ENCODE assay signal across 9 cellular contexts in genomic region chr6:33633084-33633461, GRCh38. TPM values are rescaled to one million over a fixed set of nuclear protein-coding genes. Genes with fewer than 3 reads are reported as not detected.
A peak's percentile ranks its signal among the peaks of the same experiment; 100 is the strongest.
DNase-seq lines count a peak whose midpoint lies in the region; ATAC-seq and TF ChIP-seq lines count a peak whose summit lies in the region.
"Had no signal": no experiment of that assay in that cellular context is flagged by ENCODE, and none has a peak within 500 bp of the region (broad histone marks: within the 10 kb centered on the region; RNA-seq: fewer than 3 reads in every experiment).

No MANE protein-coding gene starts in this region.

- H3K27ac Mint-ChIP-seq in activated naive CD4-positive, alpha-beta T cell treated with anti-CD3 and anti-CD28 coated beads, Interleukin-2, amount 50 U/mL, for 24 hours, result peak overlapping the region; percentile 87
- H3K27ac Mint-ChIP-seq in activated naive CD8-positive, alpha-beta T cell treated with anti-CD3 and anti-CD28 coated beads, Interleukin-2, amount 50 U/mL, for 24 hours, result peak overlapping the region; percentile 61
- H3K27ac Mint-ChIP-seq in type B pancreatic cell, result peak overlapping the region; percentile 87

- H3K27me3 Mint-ChIP-seq in activated naive CD4-positive, alpha-beta T cell treated with anti-CD3 and anti-CD28 coated beads, Interleukin-2, amount 50 U/mL, for 24 hours, result no peaks in the 10 kb centered on the region
- H3K27me3 Mint-ChIP-seq in activated naive CD8-positive, alpha-beta T cell treated with anti-CD3 and anti-CD28 coated beads, Interleukin-2, amount 50 U/mL, for 24 hours, result no peaks in the 10 kb centered on the region
- H3K27me3 Mint-ChIP-seq in type B pancreatic cell, result peaks cover 16% of the 10 kb centered on the region

- no peak for TF ChIP-seq CTCF in left lung (IDR thresholded peaks at IDR 0.05)
- TF ChIP-seq CTCF in type B pancreatic cell (conservative IDR thresholded peaks at IDR 0.05), result no peak

- H3K27ac ChIP-seq in left lung, result peak overlapping the region; percentile 50 to 53

- no peak for DNase-seq in activated naive CD4-positive, alpha-beta T cell treated with anti-CD3 and anti-CD28 coated beads, Interleukin-2, amount 50 U/mL, for 16 hours
- DNase-seq in activated naive CD8-positive, alpha-beta T cell treated with anti-CD3 and anti-CD28 coated beads, Interleukin-2, amount 50 U/mL, for 24 hours, result no peak
- DNase-seq in left lung (no peak), type B pancreatic cell (ENCODE audit: extremely low spot score, unreplicated experiment) (no peak), epidermal melanocyte (ENCODE audit: insufficient read length, low spot score) (no peak), iPS-NIHi7 (ENCODE audit: extremely low spot score) (no peak), NCI-H82 treated with DMSO at 0.1 percent for 48 hours (lab: John Stamatoyannopoulos, UW; ENCODE audit: unreplicated experiment) (no peak)
- DNase-seq: NCI-H2081 treated with DMSO at 0.1 percent for 48 hours had no signal

- H3K36me3 ChIP-seq in left lung, result no peaks in the 10 kb centered on the region

- no peak for ATAC-seq in activated naive CD8-positive, alpha-beta T cell treated with anti-CD3 and anti-CD28 coated beads, Interleukin-2, amount 50 U/mL, for 24 hours
- ATAC-seq in left lung, result no peak

- H3K4me1 ChIP-seq in left lung, result peaks cover 18 to 48% of the 10 kb centered on the region in 2 donors

- H3K36me3 Mint-ChIP-seq in activated naive CD4-positive, alpha-beta T cell treated with anti-CD3 and anti-CD28 coated beads, Interleukin-2, amount 50 U/mL, for 24 hours, result peaks cover 5% of the 10 kb centered on the region
- H3K36me3 Mint-ChIP-seq in activated naive CD8-positive, alpha-beta T cell treated with anti-CD3 and anti-CD28 coated beads, Interleukin-2, amount 50 U/mL, for 24 hours (ENCODE audit: low read depth), result peaks cover 8% of the 10 kb centered on the region
- peaks cover 3% of the 10 kb centered on the region for H3K36me3 Mint-ChIP-seq in type B pancreatic cell

- no peaks in the 10 kb centered on the region for H3K9me3 ChIP-seq in left lung

- H3K9me3 Mint-ChIP-seq in activated naive CD4-positive, alpha-beta T cell treated with anti-CD3 and anti-CD28 coated beads, Interleukin-2, amount 50 U/mL, for 24 hours, result no peaks in the 10 kb centered on the region
- H3K9me3 Mint-ChIP-seq in activated naive CD8-positive, alpha-beta T cell treated with anti-CD3 and anti-CD28 coated beads, Interleukin-2, amount 50 U/mL, for 24 hours, result no peaks in the 10 kb centered on the region
- no peaks in the 10 kb centered on the region for H3K9me3 Mint-ChIP-seq in type B pancreatic cell

- H3K4me1 Mint-ChIP-seq in activated naive CD4-positive, alpha-beta T cell treated with anti-CD3 and anti-CD28 coated beads, Interleukin-2, amount 50 U/mL, for 24 hours, result peaks cover 67% of the 10 kb centered on the region
- peaks cover 42% of the 10 kb centered on the region for H3K4me1 Mint-ChIP-seq in activated naive CD8-positive, alpha-beta T cell treated with anti-CD3 and anti-CD28 coated beads, Interleukin-2, amount 50 U/mL, for 24 hours
- peaks cover 50% of the 10 kb centered on the region for H3K4me1 Mint-ChIP-seq in type B pancreatic cell (ENCODE audit: unreplicated experiment)

- intact Hi-C loops in left lung (cut with DNase I), result no loop called here

- peak overlapping the region; percentile 19 to 28 for H3K4me3 ChIP-seq in left lung

- H3K4me3 Mint-ChIP-seq in activated naive CD4-positive, alpha-beta T cell treated with anti-CD3 and anti-CD28 coated beads, Interleukin-2, amount 50 U/mL, for 24 hours, result peak overlapping the region; percentile 84
- H3K4me3 Mint-ChIP-seq in activated naive CD8-positive, alpha-beta T cell treated with anti-CD3 and anti-CD28 coated beads, Interleukin-2, amount 50 U/mL, for 24 hours, result peak overlapping the region; percentile 69
- H3K4me3 Mint-ChIP-seq in type B pancreatic cell, result peak overlapping the region; percentile 82

- peaks cover 0 to 29% of the 10 kb centered on the region in 2 donors for H3K27me3 ChIP-seq in left lung

RNA-seq across cellular contexts. Expression of gene ITPR3, which starts 12.0 kb away (rescaled TPM):
- total RNA-seq in left lung, result 100 to 1,000 TPM; 107 to 147 TPM
- 24.6 and 56.1 TPM in 2 replicates for total RNA-seq in type B pancreatic cell (ENCODE audit: low replicate concordance)

RNA-seq across cellular contexts. Expression of gene BAK1, which starts 53.0 kb away (rescaled TPM):
- total RNA-seq in left lung, result 10 to 100 TPM; 26.5 to 27.0 TPM
- 27.3 and 37.0 TPM in 2 replicates for total RNA-seq in type B pancreatic cell (ENCODE audit: low replicate concordance)
